1 cellular context compared by ENCODE assay signal in the genomic region with DNA sequence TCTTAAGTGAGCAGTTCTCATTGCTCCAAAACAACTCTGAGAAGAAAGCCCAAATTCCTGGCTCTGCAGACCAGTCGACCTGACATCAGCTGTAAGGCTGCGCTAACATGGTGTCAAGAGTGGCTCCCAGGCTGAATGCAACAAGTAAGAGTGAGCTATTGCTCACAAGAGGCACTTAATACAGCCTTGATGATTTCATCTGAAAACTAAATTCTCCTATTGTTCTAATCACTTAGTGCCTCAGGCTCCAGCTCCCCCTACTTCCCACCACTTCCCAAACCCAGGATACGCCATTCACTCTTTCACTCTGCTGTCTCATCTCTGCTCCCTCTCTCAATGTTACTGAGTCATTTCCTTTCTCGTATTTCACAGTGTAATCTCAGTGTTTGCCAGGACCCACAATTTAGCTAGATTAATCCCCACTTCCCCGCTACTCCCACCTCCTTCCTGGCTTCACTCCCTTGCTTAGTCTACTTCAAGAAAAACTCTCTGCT.
TF ChIP-seq lines count a peak whose summit lies in the region.

No MANE protein-coding gene starts in this region.

TF ChIP-seq in K562, 482 proteins besides CTCF, POLR2A, EP300 and RAD21 (continued from another document and continues in another):
- TF ChIP-seq, protein P1, sequence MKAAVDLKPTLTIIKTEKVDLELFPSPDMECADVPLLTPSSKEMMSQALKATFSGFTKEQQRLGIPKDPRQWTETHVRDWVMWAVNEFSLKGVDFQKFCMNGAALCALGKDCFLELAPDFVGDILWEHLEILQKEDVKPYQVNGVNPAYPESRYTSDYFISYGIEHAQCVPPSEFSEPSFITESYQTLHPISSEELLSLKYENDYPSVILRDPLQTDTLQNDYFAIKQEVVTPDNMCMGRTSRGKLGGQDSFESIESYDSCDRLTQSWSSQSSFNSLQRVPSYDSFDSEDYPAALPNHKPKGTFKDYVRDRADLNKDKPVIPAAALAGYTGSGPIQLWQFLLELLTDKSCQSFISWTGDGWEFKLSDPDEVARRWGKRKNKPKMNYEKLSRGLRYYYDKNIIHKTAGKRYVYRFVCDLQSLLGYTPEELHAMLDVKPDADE (conservative IDR thresholded peaks at IDR 0.05; ENCODE audit: control insufficient read depth, low read depth, low read length): 0 out of 2 replicates have a peak, but pooled peaks have one; percentile 31
- TF ChIP-seq NFIX (CRISPR knock-in tag; IDR thresholded peaks at IDR 0.05; ENCODE audit: low read depth) (no peak), JUN (IDR thresholded peaks at IDR 0.05; ENCODE audit: borderline replicate concordance, low read depth, low read length) (no peak; the same call in 1 of the 2 replicates), JUN (CRISPR knock-in tag; IDR thresholded peaks at IDR 0.05; ENCODE audit: borderline replicate concordance) (no peak), RBM34 (IDR thresholded peaks at IDR 0.05; ENCODE audit: borderline replicate concordance, insufficient read depth, low read length) (no peak), XRCC5 (IDR thresholded peaks at IDR 0.05; ENCODE audit: low read depth, low read length) (no peak), NR4A1 (CRISPR knock-in tag; IDR thresholded peaks at IDR 0.05) (no peak), NR4A1 (tag; IDR thresholded peaks at IDR 0.05) (no peak), CHD4 (IDR thresholded peaks at IDR 0.05; ENCODE audit: insufficient read depth, insufficient replicate concordance, low read depth, low read length, poor library complexity, severe bottlenecking) (no peak), ZNF217 (CRISPR knock-in tag; IDR thresholded peaks at IDR 0.05) (no peak), NFRKB (IDR thresholded peaks at IDR 0.05; ENCODE audit: low read depth) (peak; percentile 81; the same call in 1 of the 2 replicates), NBN (IDR thresholded peaks at IDR 0.05; ENCODE audit: low read depth) (no peak), ZNF282 (CRISPR knock-in tag; IDR thresholded peaks at IDR 0.05) (no peak), HEY1 (CRISPR knock-in tag; IDR thresholded peaks at IDR 0.05; ENCODE audit: borderline replicate concordance) (no peak), NR2C2 (CRISPR knock-in tag; IDR thresholded peaks at IDR 0.05) (no peak), NR2C2 (tag; IDR thresholded peaks at IDR 0.05) (no peak), MEIS2 (IDR thresholded peaks at IDR 0.05; ENCODE audit: partially characterized antibody) (peak; percentile 47), POLR3A (IDR thresholded peaks at IDR 0.05; ENCODE audit: borderline replicate concordance, extremely low read depth, insufficient read depth, insufficient read length) (no peak), CBX5 (IDR thresholded peaks at IDR 0.05; ENCODE audit: borderline replicate concordance, low read depth) (no peak), HDAC8 (tag; IDR thresholded peaks at IDR 0.05) (no peak), SRSF1 (IDR thresholded peaks at IDR 0.05; ENCODE audit: low read depth, low read length) (no peak), PHF20 (IDR thresholded peaks at IDR 0.05; ENCODE audit: partially characterized antibody) (no peak), DPF2 (IDR thresholded peaks at IDR 0.05) (peak; percentile 96), ESRRB (CRISPR knock-in tag; IDR thresholded peaks at IDR 0.05; ENCODE audit: borderline replicate concordance) (no peak), C11orf30 (IDR thresholded peaks at IDR 0.05; ENCODE audit: low read depth) (peak; percentile 89), GATAD2B (IDR thresholded peaks at IDR 0.05; ENCODE audit: borderline replicate concordance) (no peak), CBFA2T3 (IDR thresholded peaks at IDR 0.05) (peak; percentile 78), SRSF7 (optimal IDR thresholded peaks at IDR 0.05; ENCODE audit: low read depth, low read length) (no peak)
- TF ChIP-seq, protein P2, sequence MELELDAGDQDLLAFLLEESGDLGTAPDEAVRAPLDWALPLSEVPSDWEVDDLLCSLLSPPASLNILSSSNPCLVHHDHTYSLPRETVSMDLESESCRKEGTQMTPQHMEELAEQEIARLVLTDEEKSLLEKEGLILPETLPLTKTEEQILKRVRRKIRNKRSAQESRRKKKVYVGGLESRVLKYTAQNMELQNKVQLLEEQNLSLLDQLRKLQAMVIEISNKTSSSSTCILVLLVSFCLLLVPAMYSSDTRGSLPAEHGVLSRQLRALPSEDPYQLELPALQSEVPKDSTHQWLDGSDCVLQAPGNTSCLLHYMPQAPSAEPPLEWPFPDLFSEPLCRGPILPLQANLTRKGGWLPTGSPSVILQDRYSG (tag; conservative IDR thresholded peaks at IDR 0.05; ENCODE audit: low read depth): 0 out of 2 replicates have a peak, but pooled peaks have one; percentile 36
- TF ChIP-seq, protein P3, sequence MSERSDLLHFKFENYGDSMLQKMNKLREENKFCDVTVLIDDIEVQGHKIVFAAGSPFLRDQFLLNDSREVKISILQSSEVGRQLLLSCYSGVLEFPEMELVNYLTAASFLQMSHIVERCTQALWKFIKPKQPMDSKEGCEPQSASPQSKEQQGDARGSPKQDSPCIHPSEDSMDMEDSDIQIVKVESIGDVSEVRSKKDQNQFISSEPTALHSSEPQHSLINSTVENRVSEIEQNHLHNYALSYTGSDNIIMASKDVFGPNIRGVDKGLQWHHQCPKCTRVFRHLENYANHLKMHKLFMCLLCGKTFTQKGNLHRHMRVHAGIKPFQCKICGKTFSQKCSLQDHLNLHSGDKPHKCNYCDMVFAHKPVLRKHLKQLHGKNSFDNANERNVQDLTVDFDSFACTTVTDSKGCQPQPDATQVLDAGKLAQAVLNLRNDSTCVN (CRISPR knock-in tag; IDR thresholded peaks at IDR 0.05): no peak
- TF ChIP-seq, protein P4, sequence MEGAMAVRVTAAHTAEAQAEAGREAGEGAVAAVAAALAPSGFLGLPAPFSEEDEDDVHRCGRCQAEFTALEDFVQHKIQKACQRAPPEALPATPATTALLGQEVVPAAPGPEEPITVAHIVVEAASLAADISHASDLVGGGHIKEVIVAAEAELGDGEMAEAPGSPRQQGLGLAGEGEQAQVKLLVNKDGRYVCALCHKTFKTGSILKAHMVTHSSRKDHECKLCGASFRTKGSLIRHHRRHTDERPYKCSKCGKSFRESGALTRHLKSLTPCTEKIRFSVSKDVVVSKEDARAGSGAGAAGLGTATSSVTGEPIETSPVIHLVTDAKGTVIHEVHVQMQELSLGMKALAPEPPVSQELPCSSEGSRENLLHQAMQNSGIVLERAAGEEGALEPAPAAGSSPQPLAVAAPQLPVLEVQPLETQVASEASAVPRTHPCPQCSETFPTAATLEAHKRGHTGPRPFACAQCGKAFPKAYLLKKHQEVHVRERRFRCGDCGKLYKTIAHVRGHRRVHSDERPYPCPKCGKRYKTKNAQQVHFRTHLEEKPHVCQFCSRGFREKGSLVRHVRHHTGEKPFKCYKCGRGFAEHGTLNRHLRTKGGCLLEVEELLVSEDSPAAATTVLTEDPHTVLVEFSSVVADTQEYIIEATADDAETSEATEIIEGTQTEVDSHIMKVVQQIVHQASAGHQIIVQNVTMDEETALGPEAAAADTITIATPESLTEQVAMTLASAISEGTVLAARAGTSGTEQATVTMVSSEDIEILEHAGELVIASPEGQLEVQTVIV (CRISPR knock-in tag; IDR thresholded peaks at IDR 0.05; ENCODE audit: borderline replicate concordance): no peak
- TF ChIP-seq, protein P5, sequence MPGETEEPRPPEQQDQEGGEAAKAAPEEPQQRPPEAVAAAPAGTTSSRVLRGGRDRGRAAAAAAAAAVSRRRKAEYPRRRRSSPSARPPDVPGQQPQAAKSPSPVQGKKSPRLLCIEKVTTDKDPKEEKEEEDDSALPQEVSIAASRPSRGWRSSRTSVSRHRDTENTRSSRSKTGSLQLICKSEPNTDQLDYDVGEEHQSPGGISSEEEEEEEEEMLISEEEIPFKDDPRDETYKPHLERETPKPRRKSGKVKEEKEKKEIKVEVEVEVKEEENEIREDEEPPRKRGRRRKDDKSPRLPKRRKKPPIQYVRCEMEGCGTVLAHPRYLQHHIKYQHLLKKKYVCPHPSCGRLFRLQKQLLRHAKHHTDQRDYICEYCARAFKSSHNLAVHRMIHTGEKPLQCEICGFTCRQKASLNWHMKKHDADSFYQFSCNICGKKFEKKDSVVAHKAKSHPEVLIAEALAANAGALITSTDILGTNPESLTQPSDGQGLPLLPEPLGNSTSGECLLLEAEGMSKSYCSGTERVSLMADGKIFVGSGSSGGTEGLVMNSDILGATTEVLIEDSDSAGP (CRISPR knock-in tag; IDR thresholded peaks at IDR 0.05): no peak
- TF ChIP-seq, protein P6, sequence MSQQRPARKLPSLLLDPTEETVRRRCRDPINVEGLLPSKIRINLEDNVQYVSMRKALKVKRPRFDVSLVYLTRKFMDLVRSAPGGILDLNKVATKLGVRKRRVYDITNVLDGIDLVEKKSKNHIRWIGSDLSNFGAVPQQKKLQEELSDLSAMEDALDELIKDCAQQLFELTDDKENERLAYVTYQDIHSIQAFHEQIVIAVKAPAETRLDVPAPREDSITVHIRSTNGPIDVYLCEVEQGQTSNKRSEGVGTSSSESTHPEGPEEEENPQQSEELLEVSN (IDR thresholded peaks at IDR 0.05; ENCODE audit: borderline replicate concordance in 1 of 2, extremely low read depth in 1 of 2, insufficient read depth in 1 of 2, insufficient read length in 1 of 2, low read depth in 1 of 2, low read length in 1 of 2, poor library complexity in 1 of 2, severe bottlenecking in 1 of 2): no peak
- TF ChIP-seq, protein P7, sequence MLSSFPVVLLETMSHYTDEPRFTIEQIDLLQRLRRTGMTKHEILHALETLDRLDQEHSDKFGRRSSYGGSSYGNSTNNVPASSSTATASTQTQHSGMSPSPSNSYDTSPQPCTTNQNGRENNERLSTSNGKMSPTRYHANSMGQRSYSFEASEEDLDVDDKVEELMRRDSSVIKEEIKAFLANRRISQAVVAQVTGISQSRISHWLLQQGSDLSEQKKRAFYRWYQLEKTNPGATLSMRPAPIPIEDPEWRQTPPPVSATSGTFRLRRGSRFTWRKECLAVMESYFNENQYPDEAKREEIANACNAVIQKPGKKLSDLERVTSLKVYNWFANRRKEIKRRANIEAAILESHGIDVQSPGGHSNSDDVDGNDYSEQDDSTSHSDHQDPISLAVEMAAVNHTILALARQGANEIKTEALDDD (IDR thresholded peaks at IDR 0.05): no peak
- TF ChIP-seq, protein P8, sequence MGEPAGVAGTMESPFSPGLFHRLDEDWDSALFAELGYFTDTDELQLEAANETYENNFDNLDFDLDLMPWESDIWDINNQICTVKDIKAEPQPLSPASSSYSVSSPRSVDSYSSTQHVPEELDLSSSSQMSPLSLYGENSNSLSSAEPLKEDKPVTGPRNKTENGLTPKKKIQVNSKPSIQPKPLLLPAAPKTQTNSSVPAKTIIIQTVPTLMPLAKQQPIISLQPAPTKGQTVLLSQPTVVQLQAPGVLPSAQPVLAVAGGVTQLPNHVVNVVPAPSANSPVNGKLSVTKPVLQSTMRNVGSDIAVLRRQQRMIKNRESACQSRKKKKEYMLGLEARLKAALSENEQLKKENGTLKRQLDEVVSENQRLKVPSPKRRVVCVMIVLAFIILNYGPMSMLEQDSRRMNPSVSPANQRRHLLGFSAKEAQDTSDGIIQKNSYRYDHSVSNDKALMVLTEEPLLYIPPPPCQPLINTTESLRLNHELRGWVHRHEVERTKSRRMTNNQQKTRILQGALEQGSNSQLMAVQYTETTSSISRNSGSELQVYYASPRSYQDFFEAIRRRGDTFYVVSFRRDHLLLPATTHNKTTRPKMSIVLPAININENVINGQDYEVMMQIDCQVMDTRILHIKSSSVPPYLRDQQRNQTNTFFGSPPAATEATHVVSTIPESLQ (CRISPR knock-in tag; IDR thresholded peaks at IDR 0.05): no peak
- TF ChIP-seq, protein P9, sequence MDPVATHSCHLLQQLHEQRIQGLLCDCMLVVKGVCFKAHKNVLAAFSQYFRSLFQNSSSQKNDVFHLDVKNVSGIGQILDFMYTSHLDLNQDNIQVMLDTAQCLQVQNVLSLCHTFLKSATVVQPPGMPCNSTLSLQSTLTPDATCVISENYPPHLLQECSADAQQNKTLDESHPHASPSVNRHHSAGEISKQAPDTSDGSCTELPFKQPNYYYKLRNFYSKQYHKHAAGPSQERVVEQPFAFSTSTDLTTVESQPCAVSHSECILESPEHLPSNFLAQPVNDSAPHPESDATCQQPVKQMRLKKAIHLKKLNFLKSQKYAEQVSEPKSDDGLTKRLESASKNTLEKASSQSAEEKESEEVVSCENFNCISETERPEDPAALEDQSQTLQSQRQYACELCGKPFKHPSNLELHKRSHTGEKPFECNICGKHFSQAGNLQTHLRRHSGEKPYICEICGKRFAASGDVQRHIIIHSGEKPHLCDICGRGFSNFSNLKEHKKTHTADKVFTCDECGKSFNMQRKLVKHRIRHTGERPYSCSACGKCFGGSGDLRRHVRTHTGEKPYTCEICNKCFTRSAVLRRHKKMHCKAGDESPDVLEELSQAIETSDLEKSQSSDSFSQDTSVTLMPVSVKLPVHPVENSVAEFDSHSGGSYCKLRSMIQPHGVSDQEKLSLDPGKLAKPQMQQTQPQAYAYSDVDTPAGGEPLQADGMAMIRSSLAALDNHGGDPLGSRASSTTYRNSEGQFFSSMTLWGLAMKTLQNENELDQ (CRISPR knock-in tag; IDR thresholded peaks at IDR 0.05; ENCODE audit: borderline replicate concordance): no peak
- TF ChIP-seq, protein P10, sequence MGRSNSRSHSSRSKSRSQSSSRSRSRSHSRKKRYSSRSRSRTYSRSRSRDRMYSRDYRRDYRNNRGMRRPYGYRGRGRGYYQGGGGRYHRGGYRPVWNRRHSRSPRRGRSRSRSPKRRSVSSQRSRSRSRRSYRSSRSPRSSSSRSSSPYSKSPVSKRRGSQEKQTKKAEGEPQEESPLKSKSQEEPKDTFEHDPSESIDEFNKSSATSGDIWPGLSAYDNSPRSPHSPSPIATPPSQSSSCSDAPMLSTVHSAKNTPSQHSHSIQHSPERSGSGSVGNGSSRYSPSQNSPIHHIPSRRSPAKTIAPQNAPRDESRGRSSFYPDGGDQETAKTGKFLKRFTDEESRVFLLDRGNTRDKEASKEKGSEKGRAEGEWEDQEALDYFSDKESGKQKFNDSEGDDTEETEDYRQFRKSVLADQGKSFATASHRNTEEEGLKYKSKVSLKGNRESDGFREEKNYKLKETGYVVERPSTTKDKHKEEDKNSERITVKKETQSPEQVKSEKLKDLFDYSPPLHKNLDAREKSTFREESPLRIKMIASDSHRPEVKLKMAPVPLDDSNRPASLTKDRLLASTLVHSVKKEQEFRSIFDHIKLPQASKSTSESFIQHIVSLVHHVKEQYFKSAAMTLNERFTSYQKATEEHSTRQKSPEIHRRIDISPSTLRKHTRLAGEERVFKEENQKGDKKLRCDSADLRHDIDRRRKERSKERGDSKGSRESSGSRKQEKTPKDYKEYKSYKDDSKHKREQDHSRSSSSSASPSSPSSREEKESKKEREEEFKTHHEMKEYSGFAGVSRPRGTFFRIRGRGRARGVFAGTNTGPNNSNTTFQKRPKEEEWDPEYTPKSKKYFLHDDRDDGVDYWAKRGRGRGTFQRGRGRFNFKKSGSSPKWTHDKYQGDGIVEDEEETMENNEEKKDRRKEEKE (IDR thresholded peaks at IDR 0.05; ENCODE audit: borderline replicate concordance in 1 of 2, control insufficient read depth in 1 of 2, low read depth in 2 of 2, low read length in 1 of 2): no peak
